15 cellular contexts compared by ENCODE assay signal in the genomic region with DNA sequence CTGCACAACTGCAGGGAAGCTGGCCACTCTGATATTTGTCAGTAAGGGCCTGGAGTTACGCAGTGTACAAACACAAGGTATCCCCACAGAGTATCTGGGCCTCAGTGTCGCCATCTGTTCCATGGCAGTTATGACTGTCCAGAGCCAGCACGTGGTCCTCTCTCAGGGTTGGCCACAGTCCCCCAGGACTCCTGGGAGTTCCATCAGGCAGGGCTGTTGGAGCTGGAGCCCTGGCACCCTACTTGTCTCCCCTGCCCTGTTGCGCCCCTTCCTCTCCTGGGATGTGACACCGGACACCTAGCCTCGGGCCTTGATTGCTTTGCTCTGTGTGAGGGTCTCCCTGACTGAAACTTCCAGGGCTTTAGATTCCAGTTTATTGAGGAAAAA. TPM values are rescaled to one million over a fixed set of nuclear protein-coding genes. Genes with fewer than 3 reads are reported as not detected.
DNase-seq lines count a peak whose midpoint lies in the region; ATAC-seq, FAIRE-seq and TF ChIP-seq lines count a peak whose summit lies in the region.
"Had no signal": no experiment of that assay in that cellular context is flagged by ENCODE, and none has a peak within 500 bp of the region (broad histone marks: within the 10 kb centered on the region; RNA-seq: fewer than 3 reads in every experiment).

No MANE protein-coding gene starts in this region.

- peak overlapping the region; percentile 98 for H3K27ac Mint-ChIP-seq in HFFc6
- no peak overlapping the region for H3K27ac Mint-ChIP-seq in activated CD8-positive, alpha-beta T cell treated with anti-CD3 and anti-CD28 coated beads, Interleukin-2, amount 10 ng/mL, durations not matched to agents 7 days and 5 days
- H3K27ac Mint-ChIP-seq in immature natural killer cell: no peak overlapping the region
- H3K27ac Mint-ChIP-seq: CD8-positive, alpha-beta T cell; WTC11 had no signal

- in situ Hi-C loops in transverse colon (cut with MboI; ENCODE audit: low pct_ligation_motif_present in 1 of 4, low pct_unique_long_range_greater_than_20kb in 1 of 4, low sequenced_read_pairs in 3 of 4): no loop called here

- H3K4me3 ChIP-seq in kidney (ENCODE audit: low read length in 2 of 2) (no peak overlapping the region), transverse colon (no peak overlapping the region)
- H3K4me3 ChIP-seq: lung had no signal

- TF ChIP-seq EP300 in transverse colon (IDR thresholded peaks at IDR 0.05; ENCODE audit: low read depth): no peak

- peaks cover 54% of the 10 kb centered on the region for H3K4me1 Mint-ChIP-seq in HFFc6 (ENCODE audit: low read depth)
- no peaks in the 10 kb centered on the region for H3K4me1 Mint-ChIP-seq in activated CD8-positive, alpha-beta T cell treated with anti-CD3 and anti-CD28 coated beads, Interleukin-2, amount 10 ng/mL, durations not matched to agents 7 days and 5 days (ENCODE audit: low read depth)
- H3K4me1 Mint-ChIP-seq in immature natural killer cell: peaks cover 0 to 6% of the 10 kb centered on the region in 2 donors
- H3K4me1 Mint-ChIP-seq: WTC11 had no signal

- POLR2A ChIA-PET in activated CD8-positive, alpha-beta T cell treated with anti-CD3 and anti-CD28 coated beads, Interleukin-2, amount 10 ng/mL, durations not matched to agents 7 days and 5 days (lab: Charles Lee): no interaction called here

- H3K9me3 ChIP-seq in kidney (ENCODE audit: control insufficient read depth in 1 of 2, low read length in 2 of 2) (no peaks in the 10 kb centered on the region), transverse colon (no peaks in the 10 kb centered on the region)

- no peak for ATAC-seq in activated CD8-positive, alpha-beta T cell treated with anti-CD3 and anti-CD28 coated beads, Interleukin-2, amount 10 ng/mL, durations not matched to agents 7 days and 5 days
- ATAC-seq: CD8-positive, alpha-beta T cell; WTC11 had no signal

- CTCF ChIA-PET in activated CD8-positive, alpha-beta T cell treated with anti-CD3 and anti-CD28 coated beads, Interleukin-2, amount 10 ng/mL, durations not matched to agents 7 days and 5 days (lab: Charles Lee): no interaction called here

- intact Hi-C loops in kidney (cut with DNase I): no loop called here
- intact Hi-C loops in transverse colon (cut with DNase I; ENCODE audit: low total_unique reads): no loop called here

- H3K9me3 Mint-ChIP-seq in HFFc6 (no peaks in the 10 kb centered on the region), immature natural killer cell (no peaks in the 10 kb centered on the region)
- no peaks in the 10 kb centered on the region for H3K9me3 Mint-ChIP-seq in activated CD8-positive, alpha-beta T cell treated with anti-CD3 and anti-CD28 coated beads, Interleukin-2, amount 10 ng/mL, durations not matched to agents 7 days and 5 days (ENCODE audit: insufficient read depth)
- H3K9me3 Mint-ChIP-seq: CD8-positive, alpha-beta T cell; WTC11 had no signal

- no peak for DNase-seq in HFFc6
- peak; percentile 37 for DNase-seq in astrocyte of the hippocampus (ENCODE audit: low read depth, low spot score)
- peak; percentile 64 for DNase-seq in kidney
- no peak for DNase-seq in transverse colon
- DNase-seq in activated CD8-positive, alpha-beta T cell treated with anti-CD3 and anti-CD28 coated beads, Interleukin-2, amount 10 ng/mL, durations not matched to agents 7 days and 5 days: no peak
- DNase-seq in immature natural killer cell: no peak
- no peak for DNase-seq in NCI-H82 treated with DMSO at 0.1 percent for 48 hours (lab: John Stamatoyannopoulos, UW; ENCODE audit: unreplicated experiment)
- DNase-seq: activated effector memory CD4-positive, alpha-beta T cell treated with anti-CD3 and anti-CD28 coated beads, Interleukin-2, amount 50 U/mL, for 16 hours; CD8-positive, alpha-beta T cell; NCI-H1417; NCI-H446 treated with DMSO at 0.1 percent for 48 hours; nucleus accumbens had no signal

- H3K36me3 Mint-ChIP-seq in HFFc6 (ENCODE audit: low read depth): no peaks in the 10 kb centered on the region
- H3K36me3 Mint-ChIP-seq in activated CD8-positive, alpha-beta T cell treated with anti-CD3 and anti-CD28 coated beads, Interleukin-2, amount 10 ng/mL, durations not matched to agents 7 days and 5 days (ENCODE audit: low read depth): no peaks in the 10 kb centered on the region
- no peaks in the 10 kb centered on the region for H3K36me3 Mint-ChIP-seq in immature natural killer cell
- H3K36me3 Mint-ChIP-seq: CD8-positive, alpha-beta T cell; WTC11 had no signal

- H3K4me3 Mint-ChIP-seq in HFFc6 (peak overlapping the region; percentile 63; the same call in 1 of the 2 replicates), immature natural killer cell (no peak overlapping the region)
- no peak overlapping the region for H3K4me3 Mint-ChIP-seq in activated CD8-positive, alpha-beta T cell treated with anti-CD3 and anti-CD28 coated beads, Interleukin-2, amount 10 ng/mL, durations not matched to agents 7 days and 5 days
- H3K4me3 Mint-ChIP-seq: CD8-positive, alpha-beta T cell; WTC11 had no signal

- TF ChIP-seq POLR2A in transverse colon (IDR thresholded peaks at IDR 0.05): no peak

- H3K27me3 ChIP-seq in transverse colon: no peaks in the 10 kb centered on the region

- no peaks in the 10 kb centered on the region; the same call in none of the 2 replicates for H3K27me3 Mint-ChIP-seq in HFFc6 (ENCODE audit: insufficient read depth)
- no peaks in the 10 kb centered on the region for H3K27me3 Mint-ChIP-seq in activated CD8-positive, alpha-beta T cell treated with anti-CD3 and anti-CD28 coated beads, Interleukin-2, amount 10 ng/mL, durations not matched to agents 7 days and 5 days (ENCODE audit: low read depth)
- H3K27me3 Mint-ChIP-seq in immature natural killer cell (ENCODE audit: low read depth in 3 of 3): peaks cover 0 to 3% (median 1%) of the 10 kb centered on the region in 3 donors

- FAIRE-seq in kidney (lab: Jason Lieb, UNC): no peak

- H3K36me3 ChIP-seq in kidney (ENCODE audit: control insufficient read depth in 1 of 2, insufficient read depth in 2 of 2, low read length in 2 of 2) (no peaks in the 10 kb centered on the region), transverse colon (no peaks in the 10 kb centered on the region)

- no peak overlapping the region for H3K9ac ChIP-seq in kidney (ENCODE audit: low read length in 2 of 2)

- peaks cover 0 to 10% of the 10 kb centered on the region in 2 donors for H3K4me1 ChIP-seq in kidney (ENCODE audit: control insufficient read depth in 1 of 2, insufficient read depth in 1 of 2, low read depth in 1 of 2, low read length in 2 of 2)
- peaks cover 15 to 37% (median 31%) of the 10 kb centered on the region in 4 donors for H3K4me1 ChIP-seq in transverse colon

- TF ChIP-seq CTCF in HFFc6 (IDR thresholded peaks at IDR 0.05) (no peak), kidney (IDR thresholded peaks at IDR 0.05; ENCODE audit: borderline replicate concordance, extremely low read depth, insufficient read depth) (no peak), transverse colon (IDR thresholded peaks at IDR 0.05) (no peak)

- H3K27ac ChIP-seq in kidney (ENCODE audit: low read depth in 2 of 2, low read length in 2 of 2) (no peak overlapping the region), transverse colon (peak overlapping the region; percentile 16 to 55 (median 36))

- WGBS in transverse colon (ENCODE audit: low coverage in 1 of 2), 2 donors: 75% methylated on average over 6 of the region's 6 CpGs; no CpG with 5 or more reads in 1 of the 2 donors

RNA-seq across cellular contexts. Expression of gene HTRA3, which starts 8.4 kb away (rescaled TPM):
- 1 to 10 TPM; 4.2 to 7.0 (median 4.8) TPM for total RNA-seq in HFFc6 (2021; fragmentation: NEBNext Ultra II Directional; extraction: Animal tissue kit (Norgen Biotek cat#: 25700))
- total RNA-seq in kidney: 1.7 TPM
- polyA plus RNA-seq in kidney (ENCODE audit: insufficient read depth, low read depth, low replicate concordance): 6.5 TPM
- total RNA-seq in transverse colon: 10 to 100 TPM in 1 of 4 donors, 1 to 10 TPM in 3; 1.5 to 11.9 (median 6.5) TPM
- total RNA-seq in activated CD8-positive, alpha-beta T cell treated with anti-CD3 and anti-CD28 coated beads, Interleukin-2, amount 10 ng/mL, durations not matched to agents 7 days and 5 days: not detected
- polyA plus RNA-seq in immature natural killer cell: not detected
- total RNA-seq: CD8-positive, alpha-beta T cell; T-helper 1 cell treated with Interleukin-12 subunit alpha and Interleukin-12 subunit beta and Interleukin-4 antibody, amounts not matched to agents 30 ng/mL and 1 ng/mL, for 36 hours had no signal

Comparison
In these comparisons a context has a peak if more than half of its experiments do, and no peak if none do; other contexts are left out.
1. DNase-seq: peak in astrocyte of the hippocampus (single experiment) and kidney (single experiment); none in HFFc6 (single experiment), transverse colon (single experiment), activated CD8-positive, alpha-beta T cell treated with anti-CD3 and anti-CD28 coated beads, Interleukin-2, amount 10 ng/mL, durations not matched to agents 7 days and 5 days (single experiment), immature natural killer cell (0 of 3) and NCI-H82 treated with DMSO at 0.1 percent for 48 hours (single experiment).
2. H3K27ac ChIP-seq: peak in transverse colon (4 of 4); none in kidney (0 of 2).